In the genomic region with DNA sequence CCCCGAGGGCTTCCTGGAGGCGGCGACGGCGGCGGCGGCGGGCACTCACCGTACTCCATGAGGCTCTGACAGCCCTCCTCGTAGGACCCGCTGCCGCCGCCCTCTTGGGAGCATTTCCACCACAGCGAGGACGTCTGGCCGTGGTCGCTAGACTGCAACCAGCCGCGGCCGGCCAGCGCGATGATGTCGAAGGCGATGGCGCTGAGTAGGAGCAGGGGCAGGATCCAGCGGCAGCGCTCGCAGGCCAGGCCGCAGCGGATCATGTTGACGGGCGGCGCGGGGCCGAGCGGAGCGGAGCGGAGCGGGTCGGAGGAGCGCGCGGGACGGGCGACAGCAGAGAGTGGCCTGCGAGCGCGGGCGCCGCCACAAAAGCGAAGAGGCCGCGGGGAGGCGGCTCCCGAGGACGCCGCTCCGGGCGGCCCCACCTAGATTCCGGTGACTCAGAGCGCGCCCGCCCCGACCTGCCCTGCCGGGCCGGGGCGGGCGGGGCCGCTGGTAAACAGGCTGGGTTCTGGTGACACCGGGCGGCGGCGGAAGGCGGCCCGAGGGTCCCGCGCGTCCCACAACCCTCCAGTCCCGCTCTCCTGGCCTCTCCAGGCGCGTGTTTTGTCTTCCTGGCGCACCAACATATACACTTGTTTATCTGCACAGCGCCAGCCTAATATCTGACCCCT, we compare ENCODE assay signal across 1 cellular context.
TF ChIP-seq lines count a peak whose summit lies in the region.

A gene (minus strand): TSS at position 342 of the 674 bp plus-strand sequence. CDS start 79 bp downstream, at position 263.

TF ChIP-seq in HepG2, 621 proteins besides CTCF, POLR2A, EP300 and RAD21 (continued from another document and continues in another):
- TF ChIP-seq, protein P1, sequence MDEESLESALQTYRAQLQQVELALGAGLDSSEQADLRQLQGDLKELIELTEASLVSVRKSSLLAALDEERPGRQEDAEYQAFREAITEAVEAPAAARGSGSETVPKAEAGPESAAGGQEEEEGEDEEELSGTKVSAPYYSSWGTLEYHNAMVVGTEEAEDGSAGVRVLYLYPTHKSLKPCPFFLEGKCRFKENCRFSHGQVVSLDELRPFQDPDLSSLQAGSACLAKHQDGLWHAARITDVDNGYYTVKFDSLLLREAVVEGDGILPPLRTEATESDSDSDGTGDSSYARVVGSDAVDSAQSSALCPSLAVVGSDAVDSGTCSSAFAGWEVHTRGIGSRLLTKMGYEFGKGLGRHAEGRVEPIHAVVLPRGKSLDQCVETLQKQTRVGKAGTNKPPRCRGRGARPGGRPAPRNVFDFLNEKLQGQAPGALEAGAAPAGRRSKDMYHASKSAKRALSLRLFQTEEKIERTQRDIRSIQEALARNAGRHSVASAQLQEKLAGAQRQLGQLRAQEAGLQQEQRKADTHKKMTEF (CRISPR knock-in tag; IDR thresholded peaks at IDR 0.05): peak; percentile 83; the same call in 1 of the 2 replicates
- TF ChIP-seq ZBTB38 (CRISPR knock-in tag; IDR thresholded peaks at IDR 0.05) (peak; percentile 82; the same call in 1 of the 2 replicates), MED13 (CRISPR knock-in tag; IDR thresholded peaks at IDR 0.05) (no peak), ZNF552 (CRISPR knock-in tag; IDR thresholded peaks at IDR 0.05; ENCODE audit: borderline replicate concordance) (peak; percentile 70; the same call in 1 of the 2 replicates), ZKSCAN8 (CRISPR knock-in tag; IDR thresholded peaks at IDR 0.05; ENCODE audit: borderline replicate concordance) (0 out of 2 replicates have a peak, but pooled peaks have one; percentile 39), ZNF224 (CRISPR knock-in tag; IDR thresholded peaks at IDR 0.05) (no peak), NCOA1 (CRISPR knock-in tag; IDR thresholded peaks at IDR 0.05) (peak; percentile 78; the same call in 1 of the 2 replicates), ZNF282 (IDR thresholded peaks at IDR 0.05; ENCODE audit: partially characterized antibody) (no peak), ASH2L (IDR thresholded peaks at IDR 0.05; ENCODE audit: insufficient read length, low read depth, low read length) (peak; percentile 86), NCOA5 (CRISPR knock-in tag; IDR thresholded peaks at IDR 0.05) (no peak), TBL1XR1 (IDR thresholded peaks at IDR 0.05; ENCODE audit: borderline replicate concordance, low read length, partially characterized antibody) (no peak), GABPB1 (CRISPR knock-in tag; IDR thresholded peaks at IDR 0.05) (peak; percentile 72; the same call in 1 of the 2 replicates), ZNF605 (CRISPR knock-in tag; IDR thresholded peaks at IDR 0.05) (peak; percentile 58), ZNF558 (CRISPR knock-in tag; IDR thresholded peaks at IDR 0.05; ENCODE audit: borderline replicate concordance) (no peak; the same call in 1 of the 2 replicates), SMAD1 (CRISPR knock-in tag; IDR thresholded peaks at IDR 0.05; ENCODE audit: borderline replicate concordance, low read depth) (peak; percentile 59; the same call in 1 of the 2 replicates), TRIM24 (CRISPR knock-in tag; IDR thresholded peaks at IDR 0.05) (no peak), HNRNPLL (IDR thresholded peaks at IDR 0.05; ENCODE audit: low read depth, low read length, poor library complexity, severe bottlenecking) (peak; percentile 70), ZNF251 (CRISPR knock-in tag; IDR thresholded peaks at IDR 0.05) (no peak), MYNN (CRISPR knock-in tag; IDR thresholded peaks at IDR 0.05; ENCODE audit: low read depth) (no peak), PHB2 (IDR thresholded peaks at IDR 0.05; ENCODE audit: partially characterized antibody) (no peak), ZNF441 (CRISPR knock-in tag; IDR thresholded peaks at IDR 0.05; ENCODE audit: borderline replicate concordance) (peak; percentile 87), ZNF33A (CRISPR knock-in tag; IDR thresholded peaks at IDR 0.05; ENCODE audit: borderline replicate concordance) (no peak), CENPX (CRISPR knock-in tag; IDR thresholded peaks at IDR 0.05) (no peak), ZNF562 (CRISPR knock-in tag; IDR thresholded peaks at IDR 0.05; ENCODE audit: borderline replicate concordance) (peak; percentile 24; the same call in 1 of the 2 replicates), CBX5 (CRISPR knock-in tag; IDR thresholded peaks at IDR 0.05; ENCODE audit: borderline replicate concordance) (peak; percentile 49; the same call in 1 of the 2 replicates), ZNF225 (CRISPR knock-in tag; IDR thresholded peaks at IDR 0.05) (no peak), PITX1 (CRISPR knock-in tag; IDR thresholded peaks at IDR 0.05) (peak; percentile 47; the same call in 1 of the 2 replicates), ZNF557 (CRISPR knock-in tag; IDR thresholded peaks at IDR 0.05) (no peak), TBX2 (CRISPR knock-in tag; IDR thresholded peaks at IDR 0.05; ENCODE audit: borderline replicate concordance) (peak; percentile 84), ZNF329 (CRISPR knock-in tag; IDR thresholded peaks at IDR 0.05; ENCODE audit: low read depth) (no peak), RELA (CRISPR knock-in tag; IDR thresholded peaks at IDR 0.05) (peak; percentile 62), ZFP62 (CRISPR knock-in tag; IDR thresholded peaks at IDR 0.05) (no peak), MTF1 (CRISPR knock-in tag; IDR thresholded peaks at IDR 0.05) (no peak), GZF1 (CRISPR knock-in tag; IDR thresholded peaks at IDR 0.05) (no peak), ZMYM3 (CRISPR knock-in tag; IDR thresholded peaks at IDR 0.05) (peak; percentile 99), RCOR2 (CRISPR knock-in tag; IDR thresholded peaks at IDR 0.05) (no peak), PPARG (CRISPR knock-in tag; conservative IDR thresholded peaks at IDR 0.05) (no peak), KLF12 (CRISPR knock-in tag; IDR thresholded peaks at IDR 0.05; ENCODE audit: borderline replicate concordance) (0 out of 2 replicates have a peak, but pooled peaks have one; percentile 10), HNRNPUL1 (IDR thresholded peaks at IDR 0.05; ENCODE audit: low read depth, low read length) (peak; percentile 56; the same call in 1 of the 2 replicates), TCF7 (IDR thresholded peaks at IDR 0.05; ENCODE audit: low read depth) (no peak), MAFK (conservative IDR thresholded peaks at IDR 0.05 in 1 of 2, IDR thresholded peaks at IDR 0.05 in 1 of 2; ENCODE audit: low read length in 2 of 2) (no peak), U2AF2 (IDR thresholded peaks at IDR 0.05; ENCODE audit: low read depth, low read length) (no peak), SRSF4 (IDR thresholded peaks at IDR 0.05; ENCODE audit: low read depth, low read length, poor library complexity, severe bottlenecking) (no peak), MATR3 (CRISPR knock-in tag; IDR thresholded peaks at IDR 0.05) (no peak), KLF11 (CRISPR knock-in tag; IDR thresholded peaks at IDR 0.05) (no peak), GFI1 (CRISPR knock-in tag; IDR thresholded peaks at IDR 0.05; ENCODE audit: borderline replicate concordance) (peak; percentile 78), HOXA5 (CRISPR knock-in tag; IDR thresholded peaks at IDR 0.05) (no peak; the same call in none of the 2 replicates), ZNF816 (CRISPR knock-in tag; IDR thresholded peaks at IDR 0.05; ENCODE audit: borderline replicate concordance) (peak; percentile 86), IKZF4 (CRISPR knock-in tag; IDR thresholded peaks at IDR 0.05; ENCODE audit: borderline replicate concordance, low read depth, not compliant biosample characterization) (no peak)
- TF ChIP-seq, protein P2, sequence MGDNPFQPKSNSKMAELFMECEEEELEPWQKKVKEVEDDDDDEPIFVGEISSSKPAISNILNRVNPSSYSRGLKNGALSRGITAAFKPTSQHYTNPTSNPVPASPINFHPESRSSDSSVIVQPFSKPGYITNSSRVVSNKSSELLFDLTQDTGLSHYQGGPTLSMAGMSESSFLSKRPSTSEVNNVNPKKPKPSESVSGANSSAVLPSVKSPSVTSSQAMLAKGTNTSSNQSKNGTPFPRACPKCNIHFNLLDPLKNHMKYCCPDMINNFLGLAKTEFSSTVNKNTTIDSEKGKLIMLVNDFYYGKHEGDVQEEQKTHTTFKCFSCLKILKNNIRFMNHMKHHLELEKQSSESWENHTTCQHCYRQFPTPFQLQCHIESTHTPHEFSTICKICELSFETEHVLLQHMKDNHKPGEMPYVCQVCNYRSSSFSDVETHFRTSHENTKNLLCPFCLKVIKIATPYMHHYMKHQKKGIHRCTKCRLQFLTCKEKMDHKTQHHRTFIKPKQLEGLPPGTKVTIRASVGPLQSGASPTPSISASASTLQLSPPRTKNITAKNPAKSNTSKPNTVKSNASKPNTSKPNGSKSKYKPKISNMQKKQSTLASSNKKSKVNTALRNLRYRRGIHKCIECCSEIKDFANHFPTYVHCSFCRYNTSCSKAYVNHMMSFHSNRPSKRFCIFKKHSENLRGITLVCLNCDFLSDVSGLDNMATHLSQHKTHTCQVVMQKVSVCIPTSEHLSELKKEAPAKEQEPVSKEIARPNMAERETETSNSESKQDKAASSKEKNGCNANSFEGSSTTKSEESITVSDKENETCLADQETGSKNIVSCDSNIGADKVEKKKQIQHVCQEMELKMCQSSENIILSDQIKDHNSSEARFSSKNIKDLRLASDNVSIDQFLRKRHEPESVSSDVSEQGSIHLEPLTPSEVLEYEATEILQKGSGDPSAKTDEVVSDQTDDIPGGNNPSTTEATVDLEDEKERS (CRISPR knock-in tag; IDR thresholded peaks at IDR 0.05): 0 out of 2 replicates have a peak, but pooled peaks have one; percentile 42
- TF ChIP-seq, protein P3, sequence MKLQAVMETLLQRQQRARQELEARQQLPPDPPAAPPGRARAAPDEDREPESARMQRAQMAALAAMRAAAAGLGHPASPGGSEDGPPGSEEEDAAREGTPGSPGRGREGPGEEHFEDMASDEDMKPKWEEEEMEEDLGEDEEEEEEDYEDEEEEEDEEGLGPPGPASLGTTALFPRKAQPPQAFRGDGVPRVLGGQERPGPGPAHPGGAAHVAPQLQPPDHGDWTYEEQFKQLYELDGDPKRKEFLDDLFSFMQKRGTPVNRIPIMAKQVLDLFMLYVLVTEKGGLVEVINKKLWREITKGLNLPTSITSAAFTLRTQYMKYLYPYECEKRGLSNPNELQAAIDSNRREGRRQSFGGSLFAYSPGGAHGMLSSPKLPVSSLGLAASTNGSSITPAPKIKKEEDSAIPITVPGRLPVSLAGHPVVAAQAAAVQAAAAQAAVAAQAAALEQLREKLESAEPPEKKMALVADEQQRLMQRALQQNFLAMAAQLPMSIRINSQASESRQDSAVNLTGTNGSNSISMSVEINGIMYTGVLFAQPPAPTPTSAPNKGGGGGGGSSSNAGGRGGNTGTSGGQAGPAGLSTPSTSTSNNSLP (IDR thresholded peaks at IDR 0.05; ENCODE audit: low read depth, low read length): no peak
- TF ChIP-seq, protein P4, sequence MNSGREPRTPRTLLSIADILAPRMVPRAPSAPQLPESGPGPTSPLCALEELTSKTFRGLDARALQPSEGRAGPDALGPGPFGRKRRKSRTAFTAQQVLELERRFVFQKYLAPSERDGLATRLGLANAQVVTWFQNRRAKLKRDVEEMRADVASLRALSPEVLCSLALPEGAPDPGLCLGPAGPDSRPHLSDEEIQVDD (CRISPR knock-in tag; IDR thresholded peaks at IDR 0.05; ENCODE audit: borderline replicate concordance): peak; percentile 91; the same call in 1 of the 2 replicates
- TF ChIP-seq, protein P5, sequence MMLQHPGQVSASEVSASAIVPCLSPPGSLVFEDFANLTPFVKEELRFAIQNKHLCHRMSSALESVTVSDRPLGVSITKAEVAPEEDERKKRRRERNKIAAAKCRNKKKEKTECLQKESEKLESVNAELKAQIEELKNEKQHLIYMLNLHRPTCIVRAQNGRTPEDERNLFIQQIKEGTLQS (CRISPR knock-in tag; IDR thresholded peaks at IDR 0.05): no peak; the same call in 1 of the 2 replicates
- TF ChIP-seq, protein P6, sequence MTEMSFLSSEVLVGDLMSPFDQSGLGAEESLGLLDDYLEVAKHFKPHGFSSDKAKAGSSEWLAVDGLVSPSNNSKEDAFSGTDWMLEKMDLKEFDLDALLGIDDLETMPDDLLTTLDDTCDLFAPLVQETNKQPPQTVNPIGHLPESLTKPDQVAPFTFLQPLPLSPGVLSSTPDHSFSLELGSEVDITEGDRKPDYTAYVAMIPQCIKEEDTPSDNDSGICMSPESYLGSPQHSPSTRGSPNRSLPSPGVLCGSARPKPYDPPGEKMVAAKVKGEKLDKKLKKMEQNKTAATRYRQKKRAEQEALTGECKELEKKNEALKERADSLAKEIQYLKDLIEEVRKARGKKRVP (CRISPR knock-in tag; IDR thresholded peaks at IDR 0.05): peak in 1 of 2 experiments; percentile 64; a peak in 2 of 4 replicates
- TF ChIP-seq, protein P7, sequence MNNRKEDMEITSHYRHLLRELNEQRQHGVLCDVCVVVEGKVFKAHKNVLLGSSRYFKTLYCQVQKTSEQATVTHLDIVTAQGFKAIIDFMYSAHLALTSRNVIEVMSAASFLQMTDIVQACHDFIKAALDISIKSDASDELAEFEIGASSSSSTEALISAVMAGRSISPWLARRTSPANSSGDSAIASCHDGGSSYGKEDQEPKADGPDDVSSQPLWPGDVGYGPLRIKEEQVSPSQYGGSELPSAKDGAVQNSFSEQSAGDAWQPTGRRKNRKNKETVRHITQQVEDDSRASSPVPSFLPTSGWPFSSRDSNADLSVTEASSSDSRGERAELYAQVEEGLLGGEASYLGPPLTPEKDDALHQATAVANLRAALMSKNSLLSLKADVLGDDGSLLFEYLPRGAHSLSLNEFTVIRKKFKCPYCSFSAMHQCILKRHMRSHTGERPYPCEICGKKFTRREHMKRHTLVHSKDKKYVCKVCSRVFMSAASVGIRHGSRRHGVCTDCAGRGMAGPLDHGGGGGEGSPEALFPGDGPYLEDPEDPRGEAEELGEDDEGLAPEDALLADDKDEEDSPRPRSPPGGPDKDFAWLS (CRISPR knock-in tag; IDR thresholded peaks at IDR 0.05; ENCODE audit: borderline replicate concordance): peak; percentile 96
- TF ChIP-seq, protein P8, sequence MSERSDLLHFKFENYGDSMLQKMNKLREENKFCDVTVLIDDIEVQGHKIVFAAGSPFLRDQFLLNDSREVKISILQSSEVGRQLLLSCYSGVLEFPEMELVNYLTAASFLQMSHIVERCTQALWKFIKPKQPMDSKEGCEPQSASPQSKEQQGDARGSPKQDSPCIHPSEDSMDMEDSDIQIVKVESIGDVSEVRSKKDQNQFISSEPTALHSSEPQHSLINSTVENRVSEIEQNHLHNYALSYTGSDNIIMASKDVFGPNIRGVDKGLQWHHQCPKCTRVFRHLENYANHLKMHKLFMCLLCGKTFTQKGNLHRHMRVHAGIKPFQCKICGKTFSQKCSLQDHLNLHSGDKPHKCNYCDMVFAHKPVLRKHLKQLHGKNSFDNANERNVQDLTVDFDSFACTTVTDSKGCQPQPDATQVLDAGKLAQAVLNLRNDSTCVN (CRISPR knock-in tag; IDR thresholded peaks at IDR 0.05; ENCODE audit: borderline replicate concordance): peak; percentile 52; the same call in 1 of the 2 replicates
- TF ChIP-seq, protein P9, sequence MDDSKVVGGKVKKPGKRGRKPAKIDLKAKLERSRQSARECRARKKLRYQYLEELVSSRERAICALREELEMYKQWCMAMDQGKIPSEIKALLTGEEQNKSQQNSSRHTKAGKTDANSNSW (CRISPR knock-in tag; IDR thresholded peaks at IDR 0.05; ENCODE audit: borderline replicate concordance): peak; percentile 36; the same call in 1 of the 2 replicates
- TF ChIP-seq, protein P10, sequence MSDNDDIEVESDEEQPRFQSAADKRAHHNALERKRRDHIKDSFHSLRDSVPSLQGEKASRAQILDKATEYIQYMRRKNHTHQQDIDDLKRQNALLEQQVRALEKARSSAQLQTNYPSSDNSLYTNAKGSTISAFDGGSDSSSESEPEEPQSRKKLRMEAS (IDR thresholded peaks at IDR 0.05): no peak; the same call in none of the 2 replicates
